ENCODE assay signal across 7 cellular contexts in genomic region chr16:23453338-23454052, GRCh38. TPM values are rescaled to one million over a fixed set of nuclear protein-coding genes. Genes with fewer than 3 reads are reported as not detected.
DNase-seq lines count a peak whose midpoint lies in the region; ATAC-seq and TF ChIP-seq lines count a peak whose summit lies in the region.

No MANE protein-coding gene starts in this region.

- H3K27ac Mint-ChIP-seq in activated T-helper 2 cell treated with anti-CD3 and anti-CD28 coated beads, Interferon-gamma antibody, Interleukin-2, Interleukin-4, amounts not matched to agents 10 μg/mL and 5 μg/mL and 100 μg/mL, durations not matched to agents 14 hours and 24 hours and 36 hours: peak overlapping the region; percentile 92
- peak overlapping the region; percentile 81 to 94 (median 89) for H3K27ac Mint-ChIP-seq in immature natural killer cell

- no peaks in the 10 kb centered on the region for H3K36me3 Mint-ChIP-seq in activated T-helper 2 cell treated with anti-CD3 and anti-CD28 coated beads, Interferon-gamma antibody, Interleukin-2, Interleukin-4, amounts not matched to agents 10 μg/mL and 5 μg/mL and 100 μg/mL, durations not matched to agents 14 hours and 24 hours and 36 hours (ENCODE audit: low read depth)
- peaks cover 0 to 2% (median 0%) of the 10 kb centered on the region in 3 donors for H3K36me3 Mint-ChIP-seq in immature natural killer cell

- H3K9me3 ChIP-seq in suprapubic skin: no peaks in the 10 kb centered on the region

- TF ChIP-seq CTCF in suprapubic skin (IDR thresholded peaks at IDR 0.05): no peak

- ATAC-seq in HG02938 (IDR thresholded peaks at IDR 0.05; ENCODE audit: unreplicated experiment): peak; percentile 21

- H3K27me3 Mint-ChIP-seq in activated T-helper 2 cell treated with anti-CD3 and anti-CD28 coated beads, Interferon-gamma antibody, Interleukin-2, Interleukin-4, amounts not matched to agents 10 μg/mL and 5 μg/mL and 100 μg/mL, durations not matched to agents 14 hours and 24 hours and 36 hours (ENCODE audit: low read depth): no peaks in the 10 kb centered on the region
- H3K27me3 Mint-ChIP-seq in immature natural killer cell (ENCODE audit: low read depth in 3 of 3): peaks cover 9 to 12% (median 10%) of the 10 kb centered on the region in 3 donors

- no peaks in the 10 kb centered on the region for H3K36me3 ChIP-seq in suprapubic skin

- no peak for TF ChIP-seq EP300 in suprapubic skin (IDR thresholded peaks at IDR 0.05)

- no peaks in the 10 kb centered on the region for H3K27me3 ChIP-seq in suprapubic skin

- 69% methylated on average over 29 of the region's 37 CpGs for whole genome bisulfite sequencing in suprapubic skin

- H3K9me3 Mint-ChIP-seq in activated T-helper 2 cell treated with anti-CD3 and anti-CD28 coated beads, Interferon-gamma antibody, Interleukin-2, Interleukin-4, amounts not matched to agents 10 μg/mL and 5 μg/mL and 100 μg/mL, durations not matched to agents 14 hours and 24 hours and 36 hours: no peaks in the 10 kb centered on the region
- H3K9me3 Mint-ChIP-seq in immature natural killer cell: no peaks in the 10 kb centered on the region

- no peak overlapping the region for H3K27ac ChIP-seq in suprapubic skin

- peaks cover 18% of the 10 kb centered on the region for H3K4me1 ChIP-seq in suprapubic skin

- DNase-seq in activated T-helper 2 cell treated with anti-CD3 and anti-CD28 coated beads, Interferon-gamma antibody, Interleukin-2, Interleukin-4, amounts not matched to agents 10 μg/mL and 5 μg/mL and 100 μg/mL, durations not matched to agents 14 hours and 24 hours and 36 hours (ENCODE audit: low spot score): no peak
- DNase-seq in immature natural killer cell: no peak
- no peak for DNase-seq in suprapubic skin (ENCODE audit: low spot score in 2 of 2)
- no peak for DNase-seq in D341Med (ENCODE audit: low spot score)
- no peak for DNase-seq in stimulated activated CD4-positive, alpha-beta T cell treated with anti-CD3 and anti-CD28 coated beads, Interleukin-15, amount 100 ng/mL, for 24 hours
- DNase-seq in HCEC 1CT: no peak

- TF ChIP-seq POLR2A in suprapubic skin (IDR thresholded peaks at IDR 0.05): no peak

- H3K4me3 Mint-ChIP-seq in activated T-helper 2 cell treated with anti-CD3 and anti-CD28 coated beads, Interferon-gamma antibody, Interleukin-2, Interleukin-4, amounts not matched to agents 10 μg/mL and 5 μg/mL and 100 μg/mL, durations not matched to agents 14 hours and 24 hours and 36 hours (ENCODE audit: low read depth): peak overlapping the region; percentile 99
- peak overlapping the region; percentile 91 to 98 (median 94) for H3K4me3 Mint-ChIP-seq in immature natural killer cell

- peaks cover 12% of the 10 kb centered on the region for H3K4me1 Mint-ChIP-seq in activated T-helper 2 cell treated with anti-CD3 and anti-CD28 coated beads, Interferon-gamma antibody, Interleukin-2, Interleukin-4, amounts not matched to agents 10 μg/mL and 5 μg/mL and 100 μg/mL, durations not matched to agents 14 hours and 24 hours and 36 hours (ENCODE audit: low read depth)
- peaks cover 24 to 41% of the 10 kb centered on the region in 2 donors for H3K4me1 Mint-ChIP-seq in immature natural killer cell

- H3K4me3 ChIP-seq in suprapubic skin: peak overlapping the region; percentile 76

- intact Hi-C loops in activated T-helper 2 cell treated with anti-CD3 and anti-CD28 coated beads, Interferon-gamma antibody, Interleukin-2, Interleukin-4, amounts not matched to agents 10 μg/mL and 5 μg/mL and 100 μg/mL, durations not matched to agents 14 hours and 24 hours and 36 hours (cut with micrococcal nuclease): loop anchor here (1.0 to 10.0 kb wide), 3 partner anchors 51 to 143 kb away; partner anchors contain the start of genes EARS2, NDUFAB1 and UBFD1

RNA-seq across cellular contexts. Expression of gene COG7, which starts 0.5 kb away (rescaled TPM):
- total RNA-seq in activated T-helper 2 cell treated with anti-CD3 and anti-CD28 coated beads, Interferon-gamma antibody, Interleukin-2, Interleukin-4, amounts not matched to agents 10 μg/mL and 5 μg/mL and 100 μg/mL, durations not matched to agents 14 hours and 24 hours and 36 hours: 23.8 and 24.2 TPM in 2 replicates
- 10 to 100 TPM in 2 of 3 donors, 1 to 10 TPM in 1; 9.5 to 21.7 (median 12.0) TPM for polyA plus RNA-seq in immature natural killer cell
- 10 to 100 TPM; 16.3 to 73.7 (median 24.6) TPM for total RNA-seq in suprapubic skin

RNA-seq across cellular contexts. Expression of gene GGA2, which starts 56.8 kb away (rescaled TPM):
- 108 and 110 TPM in 2 replicates for total RNA-seq in activated T-helper 2 cell treated with anti-CD3 and anti-CD28 coated beads, Interferon-gamma antibody, Interleukin-2, Interleukin-4, amounts not matched to agents 10 μg/mL and 5 μg/mL and 100 μg/mL, durations not matched to agents 14 hours and 24 hours and 36 hours
- 10 to 100 TPM; 34.1 to 40.0 (median 36.1) TPM for polyA plus RNA-seq in immature natural killer cell
- total RNA-seq in suprapubic skin: 100 to 1,000 TPM in 1 of 4 donors, 10 to 100 TPM in 3; 44.1 to 117 (median 53.4) TPM
